19 cellular contexts compared by ENCODE assay signal in genomic region chrX:16589826-16590225, GRCh38.
"Had no signal": no experiment of that assay in that cellular context is flagged by ENCODE, and none has a peak within 500 bp of the region (broad histone marks: within the 10 kb centered on the region; RNA-seq: fewer than 3 reads in every experiment).

No MANE protein-coding gene starts in this region.

- H3K9ac ChIP-seq: neural progenitor cell had no signal

- H3K9me3 ChIP-seq: colonic mucosa, transverse colon had no signal

- H3K36me3 ChIP-seq: colonic mucosa, neural progenitor cell, transverse colon had no signal

- FAIRE-seq: TTC549, urothelium cell line had no signal

- H3K4me1 ChIP-seq: colonic mucosa, neural progenitor cell, transverse colon had no signal

- H3K4me3 ChIP-seq: colonic mucosa, dorsolateral prefrontal cortex, lung, neural progenitor cell, transverse colon had no signal

- H3K27ac ChIP-seq: colonic mucosa, dorsolateral prefrontal cortex, neural progenitor cell, transverse colon, WERI-Rb-1 had no signal

- H3K27me3 ChIP-seq: colonic mucosa, neural progenitor cell, transverse colon had no signal

- DNase-seq: activated CD4-positive, alpha-beta T cell treated with anti-CD3 and anti-CD28 coated beads, Interleukin-2, amount 10 ng/mL, durations not matched to agents 7 days and 5 days; activated CD4-positive, CD25-positive, alpha-beta regulatory T cell treated with anti-CD3 and anti-CD28 coated beads, Interleukin-2, amount 50 U/mL, for 72 hours; activated CD8-positive, alpha-beta memory T cell treated with anti-CD3 and anti-CD28 coated beads, Interleukin-2, amount 10 ng/mL, durations not matched to agents 7 days and 5 days; activated gamma-delta T cell treated with Interleukin-2 at 50 U/mL for 16 hours; activated T-cell treated with anti-CD3 and anti-CD28 coated beads for 4 hours; anterior cingulate cortex; colonic mucosa; dorsolateral prefrontal cortex; effector memory CD8-positive, alpha-beta T cell; naive thymus-derived CD4-positive, alpha-beta T cell; stimulated activated CD4-positive, alpha-beta T cell treated with anti-CD3 and anti-CD28 coated beads, Interleukin-2, amount 100 ng/mL, for 48 hours; stimulated activated CD8-positive, alpha-beta memory T cell treated with anti-CD3 and anti-CD28 coated beads, Interleukin-4, amount 100 ng/mL, for 48 hours; stimulated activated naive B cell treated with anti-CD40 and anti-IgM and Interleukin-4, amounts not matched to agents 10 μg/mL and 1 μg/mL and 100 μg/mL, for 72 hours; transverse colon; WERI-Rb-1 had no signal

- H2AFZ ChIP-seq: neural progenitor cell had no signal

- H3K4me2 ChIP-seq: neural progenitor cell had no signal
